Comparison of ENCODE assay signal across 25 cellular contexts in genomic region chr3:26368312-26368711, GRCh38.
"Had no signal": no experiment of that assay in that cellular context is flagged by ENCODE, and none has a peak within 500 bp of the region (broad histone marks: within the 10 kb centered on the region; RNA-seq: fewer than 3 reads in every experiment).

No MANE protein-coding gene starts in this region.

- H3K4me1 Mint-ChIP-seq: immature natural killer cell; memory B cell; naive thymus-derived CD4-positive, alpha-beta T cell; stimulated activated naive B cell treated with anti-CD40 and anti-IgM and Interleukin-4, amounts not matched to agents 10 μg/mL and 1 μg/mL and 100 μg/mL, for 72 hours; stimulated activated naive CD8-positive, alpha-beta T cell treated with anti-CD3 and anti-CD28 coated beads, Interleukin-15, amount 100 ng/mL, for 72 hours had no signal

- H3K27me3 ChIP-seq: hepatocyte, neutrophil, right lobe of liver, testis, tibial nerve, upper lobe of right lung, vagina had no signal

- DNase-seq: erythroblast; foreskin melanocyte; head of caudate nucleus; immature natural killer cell; left cardiac atrium; left ventricle myocardium inferior; lower lobe of right lung; naive thymus-derived CD4-positive, alpha-beta T cell; psoas muscle; retina; right lobe of liver; stimulated activated CD4-positive, alpha-beta T cell treated with anti-CD3 and anti-CD28 coated beads, Interleukin-2, amount 100 ng/mL, for 24 hours; stimulated activated CD4-positive, alpha-beta T cell treated with anti-CD3 and anti-CD28 coated beads, Interleukin-4, amount 100 ng/mL, for 4 hours; stimulated activated naive B cell treated with anti-CD40 and anti-IgM and Interleukin-4, amounts not matched to agents 10 μg/mL and 1 μg/mL and 100 μg/mL, for 72 hours; stimulated activated naive CD8-positive, alpha-beta T cell treated with anti-CD3 and anti-CD28 coated beads, Interleukin-15, amount 100 ng/mL, for 72 hours; testis; upper lobe of right lung had no signal

- H3K27me3 Mint-ChIP-seq: dendritic cell treated with granulocyte-macrophage colony-stimulating factor and Interleukin-4, amounts not matched to agents 40 ng/mL and 50 ng/mL, for 4 days; memory B cell; stimulated activated naive B cell treated with anti-CD40 and anti-IgM and Interleukin-4, amounts not matched to agents 10 μg/mL and 1 μg/mL and 100 μg/mL, for 72 hours; stimulated activated naive CD8-positive, alpha-beta T cell treated with anti-CD3 and anti-CD28 coated beads, Interleukin-15, amount 100 ng/mL, for 72 hours had no signal

- H3K27ac ChIP-seq: hepatocyte, left ventricle myocardium inferior, lower lobe of right lung, neutrophil, psoas muscle, right lobe of liver, testis, tibial nerve, upper lobe of right lung, vagina had no signal

- H3K4me2 ChIP-seq: hepatocyte had no signal

- H3K4me3 Mint-ChIP-seq: dendritic cell treated with granulocyte-macrophage colony-stimulating factor and Interleukin-4, amounts not matched to agents 40 ng/mL and 50 ng/mL, for 4 days; immature natural killer cell; memory B cell; naive thymus-derived CD4-positive, alpha-beta T cell; stimulated activated naive B cell treated with anti-CD40 and anti-IgM and Interleukin-4, amounts not matched to agents 10 μg/mL and 1 μg/mL and 100 μg/mL, for 72 hours; stimulated activated naive CD8-positive, alpha-beta T cell treated with anti-CD3 and anti-CD28 coated beads, Interleukin-15, amount 100 ng/mL, for 72 hours had no signal

- H3K4me1 ChIP-seq: left ventricle myocardium inferior, lower lobe of right lung, psoas muscle, right lobe of liver, testis, tibial nerve, upper lobe of right lung, vagina had no signal

- H3K36me3 ChIP-seq: left ventricle myocardium inferior, lower lobe of right lung, neutrophil, right lobe of liver, tibial nerve, upper lobe of right lung, vagina had no signal

- H3K27ac Mint-ChIP-seq: dendritic cell treated with granulocyte-macrophage colony-stimulating factor and Interleukin-4, amounts not matched to agents 40 ng/mL and 50 ng/mL, for 4 days; immature natural killer cell; memory B cell; naive thymus-derived CD4-positive, alpha-beta T cell; stimulated activated naive B cell treated with anti-CD40 and anti-IgM and Interleukin-4, amounts not matched to agents 10 μg/mL and 1 μg/mL and 100 μg/mL, for 72 hours; stimulated activated naive CD8-positive, alpha-beta T cell treated with anti-CD3 and anti-CD28 coated beads, Interleukin-15, amount 100 ng/mL, for 72 hours had no signal

- FAIRE-seq: endothelial cell of umbilical vein, keratinocyte had no signal

- H3K79me2 ChIP-seq: hepatocyte had no signal

- H2AFZ ChIP-seq: hepatocyte had no signal

- H3K9me3 ChIP-seq: left ventricle myocardium inferior, lower lobe of right lung, neutrophil, psoas muscle, right lobe of liver, testis, tibial nerve, upper lobe of right lung, vagina had no signal

- ATAC-seq: left cardiac atrium; lower lobe of right lung; naive thymus-derived CD4-positive, alpha-beta T cell; psoas muscle; right lobe of liver; stimulated activated naive B cell treated with anti-CD40 and anti-IgM and Interleukin-4, amounts not matched to agents 10 μg/mL and 1 μg/mL and 100 μg/mL, for 72 hours; stimulated activated naive CD8-positive, alpha-beta T cell treated with anti-CD3 and anti-CD28 coated beads, Interleukin-15, amount 100 ng/mL, for 72 hours; upper lobe of right lung had no signal

- H3K36me3 Mint-ChIP-seq: immature natural killer cell; memory B cell; naive thymus-derived CD4-positive, alpha-beta T cell; stimulated activated naive B cell treated with anti-CD40 and anti-IgM and Interleukin-4, amounts not matched to agents 10 μg/mL and 1 μg/mL and 100 μg/mL, for 72 hours had no signal

- H3K4me3 ChIP-seq: hepatocyte, left ventricle myocardium inferior, lower lobe of right lung, psoas muscle, right lobe of liver, testis, tibial nerve, upper lobe of right lung, vagina had no signal
